1 cellular context compared by ENCODE assay signal in the genomic region with DNA sequence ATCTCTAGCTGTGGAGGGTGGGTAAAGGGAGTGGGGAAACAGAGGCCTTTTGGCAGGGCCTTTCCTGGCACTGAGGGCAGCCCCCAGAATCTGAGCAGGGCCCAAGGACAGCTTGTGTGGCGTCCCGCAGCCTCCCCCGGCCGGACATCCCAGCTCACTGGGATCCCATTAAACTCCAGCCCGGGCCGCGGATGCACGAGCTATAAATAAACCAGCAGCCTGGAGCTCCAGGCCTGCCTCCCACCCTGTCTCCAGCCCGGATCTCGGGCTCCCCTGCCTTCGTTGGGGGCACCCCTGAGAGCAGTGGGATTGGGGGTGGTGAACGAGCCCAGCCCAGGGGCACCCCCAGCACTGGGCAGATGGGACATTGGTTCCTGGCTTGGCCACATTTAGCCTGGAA.
TF ChIP-seq lines count a peak whose summit lies in the region.

No MANE protein-coding gene starts in this region.

TF ChIP-seq in HepG2, 621 proteins besides CTCF, POLR2A, EP300 and RAD21:
- peak; percentile 17 for TF ChIP-seq AGO1 (IDR thresholded peaks at IDR 0.05; ENCODE audit: low read depth, low read length, poor library complexity, severe bottlenecking)
- TF ChIP-seq MYC (CRISPR knock-in tag; IDR thresholded peaks at IDR 0.05; ENCODE audit: borderline replicate concordance): no peak
- 0 out of 2 replicates have a peak, but pooled peaks have one; percentile 31 for TF ChIP-seq CHCHD3 (CRISPR knock-in tag; IDR thresholded peaks at IDR 0.05)
- 0 out of 2 replicates have a peak, but pooled peaks have one; percentile 47 for TF ChIP-seq ZNF543 (CRISPR knock-in tag; IDR thresholded peaks at IDR 0.05)
- no peak for TF ChIP-seq MTA3 (CRISPR knock-in tag; IDR thresholded peaks at IDR 0.05)
